7 cellular contexts compared by ENCODE assay signal in the genomic region with DNA sequence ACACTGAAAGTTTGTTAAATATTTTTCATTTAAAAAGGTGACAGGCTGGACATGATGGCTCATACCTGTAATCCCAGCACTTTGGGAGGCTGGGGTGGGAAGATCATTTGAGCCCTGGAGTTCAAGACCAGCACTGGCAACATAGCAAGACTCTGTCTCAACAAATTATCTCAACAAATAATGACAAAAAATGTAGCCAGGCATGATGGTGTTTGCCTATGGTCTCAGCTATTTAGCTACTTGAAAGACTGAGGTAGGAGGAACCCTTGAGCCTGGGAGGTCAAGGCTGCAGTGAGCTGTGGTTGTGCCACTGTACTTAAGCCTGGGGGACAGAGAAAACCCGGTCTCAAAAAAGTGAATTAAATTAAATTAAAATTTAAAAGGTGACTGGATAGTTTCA. TPM values are rescaled to one million over a fixed set of nuclear protein-coding genes. Genes with fewer than 3 reads are reported as not detected.
"Had no signal": no experiment of that assay in that cellular context is flagged by ENCODE, and none has a peak within 500 bp of the region (broad histone marks: within the 10 kb centered on the region; RNA-seq: fewer than 3 reads in every experiment).

No MANE protein-coding gene starts in this region.

- DNase-seq: IMR-90, KBM-7, KG1 had no signal

- H3K27ac ChIP-seq: HL-60 had no signal

- H3K4me3 ChIP-seq: K562 had no signal

RNA-seq across cellular contexts. Expression of a gene that starts 56.0 kb away (rescaled TPM):
- polyA plus RNA-seq: HepG2, IgD-negative memory B cell, IMR-90, K562 had no signal
